Comparison of ENCODE assay signal across 28 cellular contexts in genomic region chr10:33635967-33636366, GRCh38.
"Had no signal": no experiment of that assay in that cellular context is flagged by ENCODE, and none has a peak within 500 bp of the region (broad histone marks: within the 10 kb centered on the region; RNA-seq: fewer than 3 reads in every experiment).

No MANE protein-coding gene starts in this region.

- H3K27me3 Mint-ChIP-seq: stimulated activated naive B cell treated with anti-CD40 and anti-IgM and Interleukin-4, amounts not matched to agents 10 μg/mL and 1 μg/mL and 100 μg/mL, for 72 hours had no signal

- H3K36me3 Mint-ChIP-seq: natural killer cell; neural progenitor cell; stimulated activated effector memory CD8-positive, alpha-beta T cell treated with anti-CD3 and anti-CD28 coated beads, Interleukin-12 subunit alpha, Interleukin-12 subunit beta, amount 100 ng/mL, for 72 hours; stimulated activated naive B cell treated with anti-CD40 and anti-IgM and Interleukin-4, amounts not matched to agents 10 μg/mL and 1 μg/mL and 100 μg/mL, for 72 hours had no signal

- H3K36me3 ChIP-seq: neural progenitor cell, ovary, right lobe of liver, sigmoid colon, stomach, thoracic aorta, thyroid gland, tibial nerve, upper lobe of left lung, uterus had no signal

- H3K9me3 Mint-ChIP-seq: natural killer cell; nephron; neural progenitor cell; stimulated activated effector memory CD8-positive, alpha-beta T cell treated with anti-CD3 and anti-CD28 coated beads, Interleukin-12 subunit alpha, Interleukin-12 subunit beta, amount 100 ng/mL, for 72 hours; stimulated activated naive B cell treated with anti-CD40 and anti-IgM and Interleukin-4, amounts not matched to agents 10 μg/mL and 1 μg/mL and 100 μg/mL, for 72 hours; stimulated activated naive CD8-positive, alpha-beta T cell treated with anti-CD3 and anti-CD28 coated beads, Interleukin-15, Interleukin-2, amounts not matched to agents 100 ng/mL and 50 ng/mL, for 24 hours had no signal

- ATAC-seq: natural killer cell; psoas muscle; right cardiac atrium; right lobe of liver; stimulated activated effector memory CD8-positive, alpha-beta T cell treated with anti-CD3 and anti-CD28 coated beads, Interleukin-12 subunit alpha, Interleukin-12 subunit beta, amount 100 ng/mL, for 72 hours; stimulated activated naive B cell treated with anti-CD40 and anti-IgM and Interleukin-4, amounts not matched to agents 10 μg/mL and 1 μg/mL and 100 μg/mL, for 72 hours had no signal

- H2AFZ ChIP-seq: neural progenitor cell, parathyroid adenoma had no signal

- H3K4me1 ChIP-seq: neural progenitor cell, parathyroid adenoma, psoas muscle, right lobe of liver, sigmoid colon, thyroid gland, upper lobe of left lung, uterus had no signal

- H3K27me3 ChIP-seq: neural progenitor cell, ovary, right lobe of liver, sigmoid colon, stomach, thyroid gland, tibial nerve, upper lobe of left lung, uterus had no signal

- H3K9me3 ChIP-seq: ovary, psoas muscle, right lobe of liver, sigmoid colon, stomach, thoracic aorta, thyroid gland, tibial nerve, upper lobe of left lung, uterus had no signal

- H3K27ac ChIP-seq: neural progenitor cell, ovary, parathyroid adenoma, psoas muscle, right lobe of liver, sigmoid colon, stomach, thoracic aorta, thyroid gland, tibial nerve, upper lobe of left lung, uterus had no signal

- H3K27ac Mint-ChIP-seq: natural killer cell; nephron; neural progenitor cell; progenitor cell of endocrine pancreas; stimulated activated effector memory CD8-positive, alpha-beta T cell treated with anti-CD3 and anti-CD28 coated beads, Interleukin-12 subunit alpha, Interleukin-12 subunit beta, amount 100 ng/mL, for 72 hours; stimulated activated naive B cell treated with anti-CD40 and anti-IgM and Interleukin-4, amounts not matched to agents 10 μg/mL and 1 μg/mL and 100 μg/mL, for 72 hours; stimulated activated naive CD8-positive, alpha-beta T cell treated with anti-CD3 and anti-CD28 coated beads, Interleukin-15, Interleukin-2, amounts not matched to agents 100 ng/mL and 50 ng/mL, for 24 hours had no signal

- DNase-seq: natural killer cell; occipital lobe; ovary; posterior cingulate gyrus; psoas muscle; right cardiac atrium; right lobe of liver; sigmoid colon; small intestine; stimulated activated CD4-positive, alpha-beta T cell treated with anti-CD3 and anti-CD28 coated beads, Interleukin-15, amount 100 ng/mL, for 24 hours; stimulated activated CD4-positive, alpha-beta T cell treated with anti-CD3 and anti-CD28 coated beads, Interleukin-2, amount 100 ng/mL, for 24 hours; stimulated activated CD4-positive, alpha-beta T cell treated with anti-CD3 and anti-CD28 coated beads, Interleukin-2, amount 100 ng/mL, for 48 hours; stimulated activated CD4-positive, alpha-beta T cell treated with anti-CD3 and anti-CD28 coated beads, Interleukin-4, amount 100 ng/mL, for 24 hours; stimulated activated naive B cell treated with anti-CD40 and anti-IgM and Interleukin-4, amounts not matched to agents 10 μg/mL and 1 μg/mL and 100 μg/mL, for 72 hours; stimulated activated naive CD4-positive, alpha-beta T cell treated with Interleukin-2 at 50 U/mL for 16 hours; stomach; thyroid gland; trophoblast cell; upper lobe of left lung; uterus had no signal

- H3K79me2 ChIP-seq: parathyroid adenoma had no signal

- H3K4me3 Mint-ChIP-seq: natural killer cell; nephron; neural progenitor cell; stimulated activated effector memory CD8-positive, alpha-beta T cell treated with anti-CD3 and anti-CD28 coated beads, Interleukin-12 subunit alpha, Interleukin-12 subunit beta, amount 100 ng/mL, for 72 hours; stimulated activated naive B cell treated with anti-CD40 and anti-IgM and Interleukin-4, amounts not matched to agents 10 μg/mL and 1 μg/mL and 100 μg/mL, for 72 hours; stimulated activated naive CD8-positive, alpha-beta T cell treated with anti-CD3 and anti-CD28 coated beads, Interleukin-15, Interleukin-2, amounts not matched to agents 100 ng/mL and 50 ng/mL, for 24 hours had no signal

- H3K4me2 ChIP-seq: neural progenitor cell had no signal

- H3K4me1 Mint-ChIP-seq: natural killer cell; stimulated activated effector memory CD8-positive, alpha-beta T cell treated with anti-CD3 and anti-CD28 coated beads, Interleukin-12 subunit alpha, Interleukin-12 subunit beta, amount 100 ng/mL, for 72 hours; stimulated activated naive B cell treated with anti-CD40 and anti-IgM and Interleukin-4, amounts not matched to agents 10 μg/mL and 1 μg/mL and 100 μg/mL, for 72 hours had no signal

- H3K4me3 ChIP-seq: neural progenitor cell, ovary, psoas muscle, right lobe of liver, sigmoid colon, stomach, thoracic aorta, thyroid gland, tibial nerve, upper lobe of left lung, uterus had no signal
